10 cellular contexts compared by ENCODE assay signal in genomic region chr9:121742923-121743322, GRCh38.
DNase-seq lines count a peak whose midpoint lies in the region; TF ChIP-seq lines count a peak whose summit lies in the region.
"Had no signal": no experiment of that assay in that cellular context is flagged by ENCODE, and none has a peak within 500 bp of the region (broad histone marks: within the 10 kb centered on the region; RNA-seq: fewer than 3 reads in every experiment).

No MANE protein-coding gene starts in this region.

- no peak overlapping the region for H3K9ac ChIP-seq in neural cell (ENCODE audit: low read length)

- H3K9me2 ChIP-seq in neural cell (ENCODE audit: insufficient read depth, low read length) = no peaks in the 10 kb centered on the region

- H3K79me2 ChIP-seq in neural cell (replicated peaks; ENCODE audit: insufficient read depth, low read length) = peaks cover 30% of the 10 kb centered on the region

- no peaks in the 10 kb centered on the region for H3K27me3 ChIP-seq in WERI-Rb-1 (ENCODE audit: insufficient read depth, low read depth, severe bottlenecking)
- H3K27me3 ChIP-seq in esophagus muscularis mucosa = no peaks in the 10 kb centered on the region
- H3K27me3 ChIP-seq in neural cell (ENCODE audit: insufficient read depth, low read depth, low read length) = no peaks in the 10 kb centered on the region
- no peaks in the 10 kb centered on the region for H3K27me3 ChIP-seq in tibial artery

- 29% methylated on average over 3 of the region's 3 CpGs for WGBS in esophagus muscularis mucosa

- TF ChIP-seq RAD21 in neural cell (conservative IDR thresholded peaks at IDR 0.05) = no peak

- no peaks in the 10 kb centered on the region for H3F3A ChIP-seq in neural cell (ENCODE audit: insufficient read depth, low read length, poor library complexity, severe bottlenecking)

- H2AFZ ChIP-seq in neural cell (ENCODE audit: low read depth, low read length) = no peak overlapping the region

- H3K4me3 ChIP-seq in WERI-Rb-1 (ENCODE audit: low read depth, low read length) (no peak overlapping the region), esophagus muscularis mucosa (peak overlapping the region; percentile 57 to 71 (median 63)), neural cell (ENCODE audit: low read length) (peak overlapping the region; percentile 54), tibial artery (peak overlapping the region; percentile 59 to 61)

- no peak for TF ChIP-seq EP300 in esophagus muscularis mucosa (IDR thresholded peaks at IDR 0.05)
- TF ChIP-seq EP300 in neural cell (conservative IDR thresholded peaks at IDR 0.05; ENCODE audit: poor library complexity, severe bottlenecking) = no peak

- peaks cover 22% of the 10 kb centered on the region for H3K36me3 ChIP-seq in WERI-Rb-1
- H3K36me3 ChIP-seq in esophagus muscularis mucosa = no peaks in the 10 kb centered on the region
- H3K36me3 ChIP-seq in neural cell (ENCODE audit: insufficient read depth, low read length) = no peaks in the 10 kb centered on the region
- no peaks in the 10 kb centered on the region for H3K36me3 ChIP-seq in tibial artery
- H3K36me3 ChIP-seq: neutrophil had no signal

- no peak overlapping the region for H3K4me2 ChIP-seq in neural cell (ENCODE audit: low read length)

- H3K27ac ChIP-seq in WERI-Rb-1 (peak overlapping the region; percentile 21; the same call in 1 of the 2 replicates), esophagus muscularis mucosa (replicated peaks in 1 of 4) (peak overlapping the region; percentile 92 to 94 (median 94)), neural cell (ENCODE audit: low read length) (no peak overlapping the region), tibial artery (peak overlapping the region; percentile 91 to 93)
- H3K27ac ChIP-seq: neutrophil had no signal

- no peak for TF ChIP-seq POLR2A in esophagus muscularis mucosa (IDR thresholded peaks at IDR 0.05; ENCODE audit: low read depth)

- peaks cover 3% of the 10 kb centered on the region for H4K20me1 ChIP-seq in neural cell (ENCODE audit: insufficient read depth)

- TF ChIP-seq CTCF in WERI-Rb-1 (IDR thresholded peaks at IDR 0.05; ENCODE audit: low read depth, low read length) (no peak), esophagus muscularis mucosa (IDR thresholded peaks at IDR 0.05) (no peak), neural cell (IDR thresholded peaks at IDR 0.05; ENCODE audit: poor library complexity, severe bottlenecking) (no peak), tibial artery (IDR thresholded peaks at IDR 0.05) (no peak)

- no peak for DNase-seq in WERI-Rb-1
- DNase-seq in esophagus muscularis mucosa (ENCODE audit: extremely low spot score) = no peak
- DNase-seq in tibial artery = no peak
- no peak for DNase-seq in NCI-H226
- no peak for DNase-seq in foreskin melanocyte
- DNase-seq in cerebellar nuclear complex (lab: John Stamatoyannopoulos, UW) = no peak
- DNase-seq: activated B cell treated with CpG ODN at 0.5 μM for 24 hours, NCI-H2171 treated with DMSO at 0.1 percent for 48 hours had no signal

- H3K4me1 ChIP-seq in esophagus muscularis mucosa = peaks cover 89 to 100% (median 99%) of the 10 kb centered on the region in 4 donors
- peaks cover 0 to 95% (median 91%) of the 10 kb centered on the region in 4 donors for H3K4me1 ChIP-seq in tibial artery

- intact Hi-C loops in esophagus muscularis mucosa (cut with DNase I) (no loop called here), tibial artery (cut with DNase I; ENCODE audit: low total_unique reads) (no loop called here)

- H3K9me3 ChIP-seq in WERI-Rb-1 (ENCODE audit: severe bottlenecking) (no peaks in the 10 kb centered on the region), esophagus muscularis mucosa (no peaks in the 10 kb centered on the region), neural cell (ENCODE audit: low read length) (no peaks in the 10 kb centered on the region), tibial artery (no peaks in the 10 kb centered on the region)
- H3K9me3 ChIP-seq: neutrophil had no signal

TF ChIP-seq in neural cell, 6 proteins besides CTCF, POLR2A, EP300 and RAD21:
- TF ChIP-seq REST (IDR thresholded peaks at IDR 0.05; ENCODE audit: borderline replicate concordance) (no peak), TAF1 (IDR thresholded peaks at IDR 0.05; ENCODE audit: low read depth) (no peak), POLR2AphosphoS5 (IDR thresholded peaks at IDR 0.05) (no peak), SMC3 (conservative IDR thresholded peaks at IDR 0.05; ENCODE audit: poor library complexity) (no peak), MXI1 (conservative IDR thresholded peaks at IDR 0.05; ENCODE audit: poor library complexity, severe bottlenecking) (no peak), EZH2 (IDR thresholded peaks at IDR 0.05; ENCODE audit: borderline replicate concordance, insufficient read depth, low read length, poor library complexity, severe bottlenecking) (no peak)
